In the genomic region with DNA sequence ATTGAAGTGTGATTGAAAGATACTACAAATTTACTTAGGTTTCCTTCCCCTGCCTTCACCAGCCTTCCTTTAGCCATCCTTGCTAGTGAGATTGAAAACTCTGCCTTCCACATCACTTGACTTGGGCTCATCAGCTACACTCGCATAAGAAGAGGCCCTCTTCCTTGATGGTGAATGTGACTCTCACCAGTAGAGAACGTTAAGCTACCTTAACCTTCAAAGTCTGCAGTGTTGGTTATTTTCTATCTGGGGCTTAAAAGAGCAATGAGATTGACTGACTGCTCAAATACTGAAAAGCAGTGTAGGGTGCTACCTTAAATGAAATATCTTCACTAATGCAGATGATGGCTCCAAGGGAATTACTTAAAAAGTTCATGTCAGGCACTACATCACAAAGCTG, we compare ENCODE assay signal across 18 cellular contexts.
"Had no signal": no experiment of that assay in that cellular context is flagged by ENCODE, and none has a peak within 500 bp of the region (broad histone marks: within the 10 kb centered on the region; RNA-seq: fewer than 3 reads in every experiment).

No MANE protein-coding gene starts in this region.

- H3K36me3 ChIP-seq: lower lobe of right lung, spleen, upper lobe of left lung had no signal

- DNase-seq: activated CD4-positive, alpha-beta memory T cell treated with anti-CD3 and anti-CD28 coated beads, Interleukin-2, amount 10 ng/mL, durations not matched to agents 7 days and 5 days; activated CD4-positive, alpha-beta T cell treated with anti-CD3 and anti-CD28 coated beads, Interleukin-2, amount 10 ng/mL, durations not matched to agents 24 days and 14 days; activated effector memory CD4-positive, alpha-beta T cell treated with Interleukin-2 at 50 U/mL for 16 hours; activated naive CD4-positive, alpha-beta T cell treated with anti-CD3 and anti-CD28 coated beads for 36 hours; activated T-cell treated with anti-CD3 and anti-CD28 coated beads, Interleukin-2, amount 50 U/mL, for 72 hours; body of pancreas; effector CD4-positive, alpha-beta T cell; lower lobe of right lung; naive B cell; nucleus accumbens; posterior cingulate gyrus; spleen; stimulated activated CD4-positive, alpha-beta T cell treated with anti-CD3 and anti-CD28 coated beads, Interleukin-4, amount 100 ng/mL, for 4 hours; stimulated activated naive CD8-positive, alpha-beta T cell treated with anti-CD3 and anti-CD28 coated beads, Interleukin-15, Interleukin-2, amounts not matched to agents 100 U/mL and 50 U/mL, for 24 hours; T-helper 2 cell; upper lobe of left lung had no signal

- FAIRE-seq: endometrium had no signal

- H3K9me3 ChIP-seq: body of pancreas, lower lobe of right lung, spleen, upper lobe of left lung had no signal

- H3K4me3 ChIP-seq: body of pancreas, lower lobe of right lung, spleen, upper lobe of left lung had no signal

- H3K4me1 ChIP-seq: body of pancreas, lower lobe of right lung, spleen, upper lobe of left lung had no signal

- H3K27ac ChIP-seq: body of pancreas, foreskin keratinocyte, lower lobe of right lung, spleen, upper lobe of left lung had no signal

- H3K27me3 ChIP-seq: body of pancreas, foreskin keratinocyte, spleen, upper lobe of left lung had no signal
